Comparison of ENCODE assay signal across 9 cellular contexts in the genomic region with DNA sequence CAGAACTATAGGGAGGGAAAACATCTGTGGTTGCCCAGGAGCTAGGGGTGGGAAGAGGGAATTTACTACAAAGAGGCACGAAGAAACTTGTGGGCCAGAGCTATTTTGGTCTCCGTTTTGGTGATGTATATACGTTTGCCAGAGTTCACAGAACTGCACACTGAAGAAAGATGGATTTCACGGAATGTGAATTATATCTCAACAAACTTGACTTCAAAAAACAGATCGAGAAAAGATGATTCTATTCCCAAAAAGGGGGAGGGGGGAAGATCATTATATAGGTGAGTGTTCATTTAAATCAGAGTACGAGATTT.
DNase-seq lines count a peak whose midpoint lies in the region; ATAC-seq and TF ChIP-seq lines count a peak whose summit lies in the region.
"Had no signal": no experiment of that assay in that cellular context is flagged by ENCODE, and none has a peak within 500 bp of the region (broad histone marks: within the 10 kb centered on the region; RNA-seq: fewer than 3 reads in every experiment).

No MANE protein-coding gene starts in this region.

- CTCF ChIA-PET in RWPE1 (lab: Yijun Ruan, JAX) = no interaction called here

- H3K4me3 ChIP-seq in rectal smooth muscle tissue (ENCODE audit: low read length) = peak overlapping the region; percentile 66

- no peaks in the 10 kb centered on the region for H3K27me3 ChIP-seq in rectal smooth muscle tissue (ENCODE audit: control insufficient read depth, insufficient read depth, low read length)

- H3K36me3 ChIP-seq in ES-I3 (ENCODE audit: insufficient read depth, low read length) = no peaks in the 10 kb centered on the region
- no peaks in the 10 kb centered on the region for H3K36me3 ChIP-seq in rectal smooth muscle tissue (ENCODE audit: control insufficient read depth, insufficient read depth, low read length)

- no peak for TF ChIP-seq CTCF in RWPE1 (conservative IDR thresholded peaks at IDR 0.05; ENCODE audit: low read depth)

- H3K4me1 ChIP-seq in ES-I3 (ENCODE audit: insufficient read depth, low read length) (no peaks in the 10 kb centered on the region), rectal smooth muscle tissue (ENCODE audit: control insufficient read depth, insufficient read depth, low read length) (no peaks in the 10 kb centered on the region)

- ATAC-seq in GM21786 (IDR thresholded peaks at IDR 0.05; ENCODE audit: unreplicated experiment) = no peak

- H3K9ac ChIP-seq in ES-I3 (ENCODE audit: low read depth, low read length) (peak overlapping the region; percentile 71), rectal smooth muscle tissue (ENCODE audit: low read length) (peak overlapping the region; percentile 33)

- H3K9me3 ChIP-seq in ES-I3 (ENCODE audit: control insufficient read depth, insufficient read depth, low read length) = no peaks in the 10 kb centered on the region

- DNase-seq in RWPE1 (ENCODE audit: low spot score) = no peak
- peak; percentile 34 for DNase-seq in fibroblast of peridontal ligament (ENCODE audit: extremely low read depth)
- no peak for DNase-seq in medulla oblongata (ENCODE audit: extremely low spot score)
- no peak for DNase-seq in NCI-H1092 (lab: John Stamatoyannopoulos, UW)
- no peak for DNase-seq in COR-L47 (lab: John Stamatoyannopoulos, UW)
- DNase-seq: activated CD4-positive, alpha-beta T cell treated with anti-CD3 and anti-CD28 coated beads, Interleukin-2, amount 50 U/mL, for 1 hour had no signal

- peak overlapping the region; percentile 47 for H3K27ac ChIP-seq in RWPE1
- H3K27ac ChIP-seq in rectal smooth muscle tissue (ENCODE audit: low read depth, low read length) = no peak overlapping the region

- POLR2A ChIA-PET in RWPE1 (lab: Yijun Ruan, JAX; ENCODE audit: low non-redundant PET) = no interaction called here
